ENCODE assay signal across 12 cellular contexts in genomic region chr14:100067481-100067880, GRCh38. TPM values are rescaled to one million over a fixed set of nuclear protein-coding genes. Genes with fewer than 3 reads are reported as not detected.
DNase-seq lines count a peak whose midpoint lies in the region; ATAC-seq and TF ChIP-seq lines count a peak whose summit lies in the region.
"Had no signal": no experiment of that assay in that cellular context is flagged by ENCODE, and none has a peak within 500 bp of the region (broad histone marks: within the 10 kb centered on the region; RNA-seq: fewer than 3 reads in every experiment).

No MANE protein-coding gene starts in this region.

- no peaks in the 10 kb centered on the region for H3K9me3 ChIP-seq in left ventricle myocardium inferior (replicated peaks)
- no peaks in the 10 kb centered on the region for H3K9me3 ChIP-seq in mononuclear cell (ENCODE audit: low read depth, low read length)
- no peaks in the 10 kb centered on the region for H3K9me3 ChIP-seq in upper lobe of right lung
- no peaks in the 10 kb centered on the region for H3K9me3 ChIP-seq in mesenchymal stem cell (ENCODE audit: control insufficient read depth, low read length)
- H3K9me3 ChIP-seq: psoas muscle had no signal

- H2AFZ ChIP-seq in mesenchymal stem cell (ENCODE audit: low read depth, low read length), result no peak overlapping the region

- H3K36me3 ChIP-seq in left ventricle myocardium inferior (no peaks in the 10 kb centered on the region), upper lobe of right lung (no peaks in the 10 kb centered on the region), mesenchymal stem cell (ENCODE audit: control insufficient read depth in 1 of 2, insufficient read depth in 2 of 2, low read depth in 1 of 2, low read length in 2 of 2) (no peaks in the 10 kb centered on the region)

- no peak overlapping the region for H2BK12ac ChIP-seq in mesenchymal stem cell (ENCODE audit: low read length in 2 of 2)

- H3K4ac ChIP-seq in mesenchymal stem cell (ENCODE audit: low read depth in 1 of 2, low read length in 2 of 2), result no peak overlapping the region

- H3K9ac ChIP-seq in mesenchymal stem cell (ENCODE audit: low read length), result no peak overlapping the region

- H3K4me2 ChIP-seq in mesenchymal stem cell (ENCODE audit: low read length, poor library complexity, severe bottlenecking), result no peak overlapping the region

- H3K27ac ChIP-seq in left ventricle myocardium inferior (replicated peaks), result peak overlapping the region; percentile 41
- peak overlapping the region; percentile 80 for H3K27ac ChIP-seq in upper lobe of right lung
- H3K27ac ChIP-seq in mesenchymal stem cell (ENCODE audit: low read length, poor library complexity, severe bottlenecking), result no peak overlapping the region
- H3K27ac ChIP-seq: psoas muscle had no signal

- H2BK120ac ChIP-seq in mesenchymal stem cell (ENCODE audit: low read depth, low read length), result no peak overlapping the region

- peaks cover 43% of the 10 kb centered on the region for H3K4me1 ChIP-seq in left ventricle myocardium inferior
- H3K4me1 ChIP-seq in mononuclear cell (ENCODE audit: insufficient read depth, low read length), result peaks cover 97% of the 10 kb centered on the region
- peaks cover 30% of the 10 kb centered on the region for H3K4me1 ChIP-seq in upper lobe of right lung
- H3K4me1 ChIP-seq in mesenchymal stem cell (ENCODE audit: control insufficient read depth, insufficient read depth, low read depth, low read length), result peaks cover 6% of the 10 kb centered on the region

- no peaks in the 10 kb centered on the region for H3K27me3 ChIP-seq in left ventricle myocardium inferior (ENCODE audit: low read depth)
- no peaks in the 10 kb centered on the region for H3K27me3 ChIP-seq in mononuclear cell (ENCODE audit: insufficient read depth, low read length)
- no peaks in the 10 kb centered on the region for H3K27me3 ChIP-seq in upper lobe of right lung
- H3K27me3 ChIP-seq in mesenchymal stem cell (ENCODE audit: control insufficient read depth in 1 of 2, insufficient read depth in 1 of 2, low read length in 2 of 2), result no peaks in the 10 kb centered on the region

- DNase-seq in left ventricle myocardium inferior, result no peak
- no peak for DNase-seq in Right ventricle myocardium superior
- no peak for DNase-seq in upper lobe of right lung
- DNase-seq in mesenchymal stem cell, result no peak
- DNase-seq in GM19240 (ENCODE audit: insufficient read length, low spot score), result no peak
- DNase-seq: NCI-H2107, psoas muscle, RPMI8226 had no signal

- H3K27ac Mint-ChIP-seq in activated T-helper 17 cell treated with anti-CD3 and anti-CD28 coated beads, Interleukin-2, amount 50 U/mL, for 72 hours, result peak overlapping the region; percentile 96

- no peak overlapping the region for H4K91ac ChIP-seq in mesenchymal stem cell (ENCODE audit: low read length)

- no peaks in the 10 kb centered on the region for H3K9me3 Mint-ChIP-seq in activated T-helper 17 cell treated with anti-CD3 and anti-CD28 coated beads, Interleukin-2, amount 50 U/mL, for 72 hours
- H3K9me3 Mint-ChIP-seq: WTC11 had no signal

- intact Hi-C loops in left ventricle myocardium inferior (cut with micrococcal nuclease) (no loop called here), Right ventricle myocardium superior (cut with DNase I) (no loop called here), upper lobe of right lung (cut with DNase I) (no loop called here)

- H2AK5ac ChIP-seq in mesenchymal stem cell (ENCODE audit: low read length, severe bottlenecking), result no peak overlapping the region

- H3K4me3 ChIP-seq in left ventricle myocardium inferior (peak overlapping the region; percentile 8), mononuclear cell (ENCODE audit: low read length) (peak overlapping the region; percentile 78), upper lobe of right lung (peak overlapping the region; percentile 43), mesenchymal stem cell (ENCODE audit: insufficient read depth in 1 of 2, low read depth in 1 of 2, low read length in 2 of 2) (no peak overlapping the region)

- 90% methylated on average over 6 of the region's 6 CpGs for WGBS in mesenchymal stem cell

- no peak overlapping the region for H3K23ac ChIP-seq in mesenchymal stem cell (ENCODE audit: low read length in 2 of 2)

- no peak overlapping the region for H4K8ac ChIP-seq in mesenchymal stem cell (ENCODE audit: low read length)

- H2BK5ac ChIP-seq in mesenchymal stem cell (ENCODE audit: low read depth, low read length, poor library complexity, severe bottlenecking), result no peak overlapping the region

- H3K14ac ChIP-seq in mesenchymal stem cell (ENCODE audit: low read length in 2 of 2), result no peak overlapping the region

- peak overlapping the region; percentile 93 for H3K4me3 Mint-ChIP-seq in activated T-helper 17 cell treated with anti-CD3 and anti-CD28 coated beads, Interleukin-2, amount 50 U/mL, for 72 hours
- H3K4me3 Mint-ChIP-seq: WTC11 had no signal

- H3K27me3 Mint-ChIP-seq in activated T-helper 17 cell treated with anti-CD3 and anti-CD28 coated beads, Interleukin-2, amount 50 U/mL, for 72 hours, result no peaks in the 10 kb centered on the region

- no peak overlapping the region for H3K18ac ChIP-seq in mesenchymal stem cell (ENCODE audit: low read depth in 1 of 2, low read length in 2 of 2)

- ATAC-seq in Right ventricle myocardium superior (ENCODE audit: poor library complexity) (no peak), upper lobe of right lung (no peak), GM21367 (IDR thresholded peaks at IDR 0.05; ENCODE audit: unreplicated experiment) (no peak)
- ATAC-seq in activated T-helper 17 cell treated with anti-CD3 and anti-CD28 coated beads, Interleukin-2, amount 50 U/mL, for 72 hours (replicated peaks), result no peak
- ATAC-seq: psoas muscle, WTC11 had no signal

- TF ChIP-seq CTCF in left ventricle myocardium inferior (IDR thresholded peaks at IDR 0.05; ENCODE audit: borderline replicate concordance) (no peak), upper lobe of right lung (IDR thresholded peaks at IDR 0.05) (no peak)

- peaks cover 51% of the 10 kb centered on the region for H3K79me1 ChIP-seq in mesenchymal stem cell (replicated peaks; ENCODE audit: low read length, poor library complexity, severe bottlenecking)

- H2BK15ac ChIP-seq in mesenchymal stem cell (ENCODE audit: low read depth, poor library complexity, severe bottlenecking), result no peak overlapping the region

- H3K36me3 Mint-ChIP-seq in activated T-helper 17 cell treated with anti-CD3 and anti-CD28 coated beads, Interleukin-2, amount 50 U/mL, for 72 hours (ENCODE audit: low read depth), result peaks cover 74% of the 10 kb centered on the region
- H3K36me3 Mint-ChIP-seq: WTC11 had no signal

- H3K4me1 Mint-ChIP-seq in activated T-helper 17 cell treated with anti-CD3 and anti-CD28 coated beads, Interleukin-2, amount 50 U/mL, for 72 hours, result peaks cover 35% of the 10 kb centered on the region

RNA-seq across cellular contexts. Expression of gene EVL, which starts 2.3 kb away (rescaled TPM):
- total RNA-seq in left ventricle myocardium inferior (39.7 TPM), Right ventricle myocardium superior (36.2 TPM), mononuclear cell (425 TPM), upper lobe of right lung (206 TPM)
- total RNA-seq in activated T-helper 17 cell treated with anti-CD3 and anti-CD28 coated beads, Interleukin-2, amount 50 U/mL, for 72 hours, result 100 to 1,000 TPM; 493 to 560 TPM
- polyA plus RNA-seq in mesenchymal stem cell (2013, experiment 1 of 2), result 25.6 TPM
- 23.8 TPM for polyA plus RNA-seq in mesenchymal stem cell (2013, experiment 2 of 2)

Comparison
In these comparisons a context has a peak if more than half of its experiments do, and no peak if none do; other contexts are left out.
1. H3K4me3 ChIP-seq: peak in left ventricle myocardium inferior (single experiment), mononuclear cell (single experiment) and upper lobe of right lung (single experiment); none in mesenchymal stem cell (0 of 2).